ENCODE assay signal across 18 cellular contexts in genomic region chr16:88358033-88358481, GRCh38. TPM values are rescaled to one million over a fixed set of nuclear protein-coding genes. Genes with fewer than 3 reads are reported as not detected.
"Had no signal": no experiment of that assay in that cellular context is flagged by ENCODE, and none has a peak within 500 bp of the region (broad histone marks: within the 10 kb centered on the region; RNA-seq: fewer than 3 reads in every experiment).

No MANE protein-coding gene starts in this region.

- H3K36me3 ChIP-seq: pancreas, suprapubic skin had no signal

- H3K9me3 ChIP-seq: pancreas, suprapubic skin had no signal

- H3K27ac ChIP-seq: pancreas, skin epidermis, suprapubic skin had no signal

- H3K4me1 ChIP-seq: pancreas, suprapubic skin had no signal

- H3K4me3 ChIP-seq: lung, pancreas, skin epidermis, suprapubic skin had no signal

- H3K27me3 ChIP-seq: pancreas had no signal

- ATAC-seq: activated CD8-positive, alpha-beta T cell treated with anti-CD3 and anti-CD28 coated beads for 36 hours; activated naive CD4-positive, alpha-beta T cell treated with anti-CD3 and anti-CD28 coated beads, Interleukin-2, amount 50 U/mL, for 72 hours; pancreas; stimulated activated naive CD8-positive, alpha-beta T cell treated with anti-CD3 and anti-CD28 coated beads, Interleukin-15, Interleukin-2, amounts not matched to agents 100 U/mL and 50 U/mL, for 24 hours; WTC11 had no signal

- DNase-seq: activated CD4-positive, alpha-beta T cell treated with anti-CD3 and anti-CD28 coated beads for 48 hours; activated CD8-positive, alpha-beta memory T cell treated with anti-CD3 and anti-CD28 coated beads, Interleukin-2, amount 50 U/mL, for 4 hours; activated CD8-positive, alpha-beta T cell treated with anti-CD3 and anti-CD28 coated beads for 36 hours; activated effector memory CD4-positive, alpha-beta T cell treated with anti-CD3 and anti-CD28 coated beads, Interleukin-2, amount 50 U/mL, for 16 hours; activated T-cell treated with anti-CD3 and anti-CD28 coated beads, Interleukin-2, amount 50 U/mL, for 48 hours; cortex of kidney; effector CD8-positive, alpha-beta T cell; stimulated activated CD4-positive, alpha-beta T cell treated with anti-CD3 and anti-CD28 coated beads, Interleukin-4, amount 100 ng/mL, for 4 hours; stimulated activated CD8-positive, alpha-beta memory T cell treated with anti-CD3 and anti-CD28 coated beads, Interleukin-4, amount 100 ng/mL, for 48 hours; stimulated activated naive CD8-positive, alpha-beta T cell treated with anti-CD3 and anti-CD28 coated beads, Interleukin-15, Interleukin-2, amounts not matched to agents 100 U/mL and 50 U/mL, for 24 hours; T-helper 2 cell had no signal

RNA-seq across cellular contexts. Expression of gene ZNF469, which starts 24.7 kb away (rescaled TPM):
- polyA plus RNA-seq: neural cell had no signal
